Comparison of ENCODE assay signal across 8 cellular contexts in genomic region chr20:49699200-49699992, GRCh38. TPM values are rescaled to one million over a fixed set of nuclear protein-coding genes. Genes with fewer than 3 reads are reported as not detected.
DNase-seq lines count a peak whose midpoint lies in the region; ATAC-seq, FAIRE-seq and TF ChIP-seq lines count a peak whose summit lies in the region.

No MANE protein-coding gene starts in this region.

- no peaks in the 10 kb centered on the region for H3K27me3 Mint-ChIP-seq in CD4-positive, CD25-positive, alpha-beta regulatory T cell

- no peaks in the 10 kb centered on the region for H3K27me3 ChIP-seq in CD4-positive, CD25-positive, alpha-beta regulatory T cell (ENCODE audit: control insufficient read depth, insufficient read depth, low read length)
- H3K27me3 ChIP-seq in adipocyte (replicated peaks; ENCODE audit: control insufficient read depth, insufficient read depth, low read length): no peaks in the 10 kb centered on the region
- H3K27me3 ChIP-seq in skeletal muscle satellite cell (ENCODE audit: control insufficient read depth, insufficient read depth, low read length): no peaks in the 10 kb centered on the region

- H3K27ac ChIP-seq in CD4-positive, CD25-positive, alpha-beta regulatory T cell (ENCODE audit: insufficient read depth, low read length, poor library complexity, severe bottlenecking): peak overlapping the region; percentile 53

- H3K27ac Mint-ChIP-seq in CD4-positive, CD25-positive, alpha-beta regulatory T cell: peak overlapping the region in 2 of 3 donors; percentile 89 to 92

- POLR2A ChIA-PET in HEK293T (lab: Yijun Ruan, JAX): no interaction called here

- DNase-seq in CD4-positive, CD25-positive, alpha-beta regulatory T cell: peak in 2 of 3 donors; percentile 21 to 56
- no peak for DNase-seq in GM19239 (ENCODE audit: insufficient read length, low spot score)
- peak; percentile 59 for DNase-seq in adipocyte (ENCODE audit: low read depth)
- no peak for DNase-seq in HEK293T (ENCODE audit: extremely low spot score)
- no peak for DNase-seq in islet precursor cell
- DNase-seq in posterior cingulate gyrus: no peak

- H3K9ac ChIP-seq in adipocyte (ENCODE audit: low read length) (no peak overlapping the region), skeletal muscle satellite cell (ENCODE audit: low read depth, low read length) (no peak overlapping the region)

- no peaks in the 10 kb centered on the region for H3K9me3 ChIP-seq in CD4-positive, CD25-positive, alpha-beta regulatory T cell (ENCODE audit: control insufficient read depth in 2 of 2, low read length in 2 of 2)
- H3K9me3 ChIP-seq in adipocyte (ENCODE audit: control insufficient read depth, low read length) (no peaks in the 10 kb centered on the region), skeletal muscle satellite cell (replicated peaks; ENCODE audit: low read length) (no peaks in the 10 kb centered on the region)

- peak overlapping the region; percentile 52 for H3K4me2 ChIP-seq in skeletal muscle satellite cell (ENCODE audit: low read length)

- FAIRE-seq in GM19239 (lab: Jason Lieb, UNC): peak; percentile 72

- peak overlapping the region; percentile 72 for H3K4me3 ChIP-seq in CD4-positive, CD25-positive, alpha-beta regulatory T cell (ENCODE audit: low read depth, low read length)
- H3K4me3 ChIP-seq in adipocyte (ENCODE audit: low read length) (no peak overlapping the region), skeletal muscle satellite cell (ENCODE audit: low read length) (no peak overlapping the region)

- no peaks in the 10 kb centered on the region for H3K36me3 Mint-ChIP-seq in CD4-positive, CD25-positive, alpha-beta regulatory T cell

- intact Hi-C loops in posterior cingulate gyrus (cut with DNase I): no loop called here

- peak; percentile 67 to 76 for ATAC-seq in CD4-positive, CD25-positive, alpha-beta regulatory T cell (ENCODE audit: low read depth in 2 of 2)
- peak; percentile 63 for ATAC-seq in HG03520 (IDR thresholded peaks at IDR 0.05; ENCODE audit: unreplicated experiment)

- no peaks in the 10 kb centered on the region for H3K36me3 ChIP-seq in CD4-positive, CD25-positive, alpha-beta regulatory T cell (ENCODE audit: control insufficient read depth, insufficient read depth, low read length)
- H3K36me3 ChIP-seq in adipocyte (ENCODE audit: control insufficient read depth, insufficient read depth, low read length, severe bottlenecking): no peaks in the 10 kb centered on the region
- no peaks in the 10 kb centered on the region for H3K36me3 ChIP-seq in skeletal muscle satellite cell (ENCODE audit: insufficient read depth, low read length)

- peak overlapping the region; percentile 55 to 91 (median 81) for H3K4me3 Mint-ChIP-seq in CD4-positive, CD25-positive, alpha-beta regulatory T cell

- no peaks in the 10 kb centered on the region for H3K9me3 Mint-ChIP-seq in CD4-positive, CD25-positive, alpha-beta regulatory T cell

- H3K4me1 ChIP-seq in CD4-positive, CD25-positive, alpha-beta regulatory T cell (ENCODE audit: control insufficient read depth, insufficient read depth, low read length, poor library complexity, severe bottlenecking): peaks cover 41% of the 10 kb centered on the region
- H3K4me1 ChIP-seq in adipocyte (ENCODE audit: control insufficient read depth, insufficient read depth, low read length): peaks cover 46% of the 10 kb centered on the region
- peaks cover 66% of the 10 kb centered on the region for H3K4me1 ChIP-seq in skeletal muscle satellite cell (ENCODE audit: control insufficient read depth, insufficient read depth, low read length)

- peaks cover 37 to 66% (median 48%) of the 10 kb centered on the region in 4 donors for H3K4me1 Mint-ChIP-seq in CD4-positive, CD25-positive, alpha-beta regulatory T cell

- CTCF ChIA-PET in HEK293T (lab: Yijun Ruan, JAX): no interaction called here

TF ChIP-seq in HEK293T, 16 proteins besides CTCF, POLR2A, EP300 and RAD21:
- TF ChIP-seq FOXM1 (IDR thresholded peaks at IDR 0.05; ENCODE audit: borderline replicate concordance) (no peak), ZNF384 (IDR thresholded peaks at IDR 0.05) (no peak), L3MBTL2 (conservative IDR thresholded peaks at IDR 0.05) (no peak), SP1 (IDR thresholded peaks at IDR 0.05) (no peak), FOXA1 (IDR thresholded peaks at IDR 0.05) (no peak), ARNT (IDR thresholded peaks at IDR 0.05) (no peak), SUZ12 (IDR thresholded peaks at IDR 0.05) (no peak), ELF4 (IDR thresholded peaks at IDR 0.05) (no peak), HDGF (IDR thresholded peaks at IDR 0.05; ENCODE audit: borderline replicate concordance) (no peak)

RNA-seq across cellular contexts. Expression of gene B4GALT5, which starts 14.3 kb away (rescaled TPM):
- total RNA-seq in CD4-positive, CD25-positive, alpha-beta regulatory T cell: 13.6 TPM
- 1 to 10 TPM in 2 of 4 donors, under 1 TPM in 2; 0.45 to 1.5 (median 1.00) TPM for polyA plus RNA-seq in CD4-positive, CD25-positive, alpha-beta regulatory T cell
- 14.4 and 16.5 TPM in 2 replicates for total RNA-seq in skeletal muscle satellite cell (2012; rRNA removed)

Comparison
In these comparisons a context has a peak if more than half of its experiments do, and no peak if none do; other contexts are left out.
1. DNase-seq: peak in CD4-positive, CD25-positive, alpha-beta regulatory T cell (2 of 3) and adipocyte (single experiment); none in GM19239 (single experiment), HEK293T (single experiment), islet precursor cell (single experiment) and posterior cingulate gyrus (0 of 10).